In genomic region chr4:4914059-4914820, GRCh38 we compare ENCODE assay signal across 19 cellular contexts. TPM values are rescaled to one million over a fixed set of nuclear protein-coding genes. Genes with fewer than 3 reads are reported as not detected.
DNase-seq lines count a peak whose midpoint lies in the region; ATAC-seq and TF ChIP-seq lines count a peak whose summit lies in the region.
"Had no signal": no experiment of that assay in that cellular context is flagged by ENCODE, and none has a peak within 500 bp of the region (broad histone marks: within the 10 kb centered on the region; RNA-seq: fewer than 3 reads in every experiment).

No MANE protein-coding gene starts in this region.

- H3K27me3 ChIP-seq in MG63 = no peaks in the 10 kb centered on the region
- H3K27me3 ChIP-seq in effector memory CD4-positive, alpha-beta T cell (replicated peaks; ENCODE audit: control insufficient read depth, insufficient read depth, low read length, poor library complexity, severe bottlenecking) = no peaks in the 10 kb centered on the region
- H3K27me3 ChIP-seq: BLaER1, Peyer's patch had no signal

- H3K4me1 ChIP-seq in effector memory CD4-positive, alpha-beta T cell (ENCODE audit: control insufficient read depth, insufficient read depth, low read length, poor library complexity, severe bottlenecking) = no peaks in the 10 kb centered on the region
- H3K4me1 ChIP-seq: Peyer's patch had no signal

- H3K4me3 Mint-ChIP-seq in endothelial cell (ENCODE audit: unreplicated experiment) = no peak overlapping the region
- H3K4me3 Mint-ChIP-seq: stimulated activated memory B cell treated with anti-CD40 and anti-IgM and Interleukin-4, amounts not matched to agents 10 μg/mL and 1 μg/mL and 100 μg/mL, for 72 hours; T-cell had no signal

- no peaks in the 10 kb centered on the region for H3K9me3 ChIP-seq in MG63
- H3K9me3 ChIP-seq in effector memory CD4-positive, alpha-beta T cell (ENCODE audit: control insufficient read depth, low read length) = no peaks in the 10 kb centered on the region
- H3K9me3 ChIP-seq: Peyer's patch had no signal

- H3K4me3 ChIP-seq in MG63 (no peak overlapping the region), epithelial cell of esophagus (ENCODE audit: low read length) (no peak overlapping the region)
- no peak overlapping the region for H3K4me3 ChIP-seq in effector memory CD4-positive, alpha-beta T cell (ENCODE audit: insufficient read depth, low read depth, low read length, poor library complexity, severe bottlenecking)
- H3K4me3 ChIP-seq: BLaER1, dorsolateral prefrontal cortex, Peyer's patch, skin epidermis had no signal

- H3K27me3 Mint-ChIP-seq in endothelial cell (ENCODE audit: unreplicated experiment) = peaks cover 1% of the 10 kb centered on the region

- ATAC-seq in HG03460 (IDR thresholded peaks at IDR 0.05; ENCODE audit: unreplicated experiment) = no peak
- ATAC-seq: stimulated activated memory B cell treated with anti-CD40 and anti-IgM and Interleukin-4, amounts not matched to agents 10 μg/mL and 1 μg/mL and 100 μg/mL, for 72 hours; T-cell had no signal

- H3K36me3 ChIP-seq in MG63 = no peaks in the 10 kb centered on the region
- no peaks in the 10 kb centered on the region for H3K36me3 ChIP-seq in effector memory CD4-positive, alpha-beta T cell (ENCODE audit: control insufficient read depth, insufficient read depth, low read length)
- H3K36me3 ChIP-seq: BLaER1, Peyer's patch had no signal

- H3K27ac Mint-ChIP-seq in endothelial cell (ENCODE audit: unreplicated experiment) = no peak overlapping the region
- H3K27ac Mint-ChIP-seq: stimulated activated memory B cell treated with anti-CD40 and anti-IgM and Interleukin-4, amounts not matched to agents 10 μg/mL and 1 μg/mL and 100 μg/mL, for 72 hours; T-cell had no signal

- no peak overlapping the region for H3K27ac ChIP-seq in effector memory CD4-positive, alpha-beta T cell (ENCODE audit: insufficient read depth, low read length, poor library complexity, severe bottlenecking)
- H3K27ac ChIP-seq: BLaER1, dorsolateral prefrontal cortex, Peyer's patch had no signal

- no peaks in the 10 kb centered on the region for H3K4me1 Mint-ChIP-seq in endothelial cell (ENCODE audit: unreplicated experiment)
- H3K4me1 Mint-ChIP-seq: stimulated activated memory B cell treated with anti-CD40 and anti-IgM and Interleukin-4, amounts not matched to agents 10 μg/mL and 1 μg/mL and 100 μg/mL, for 72 hours; T-cell had no signal

- H3K9me3 Mint-ChIP-seq in endothelial cell (ENCODE audit: unreplicated experiment) = no peaks in the 10 kb centered on the region

- no peak for TF ChIP-seq CTCF in epithelial cell of esophagus (IDR thresholded peaks at IDR 0.05; ENCODE audit: insufficient read depth, low read depth, low read length, missing control alignments)
- no peak for TF ChIP-seq CTCF in endothelial cell (IDR thresholded peaks at IDR 0.05; ENCODE audit: unreplicated experiment)

- DNase-seq in EH (ENCODE audit: low read depth) (peak; percentile 23), MG63 (peak; percentile 82), epithelial cell of esophagus (ENCODE audit: low read depth) (peak; percentile 47), renal cortical epithelial cell (ENCODE audit: low read depth) (peak; percentile 63), mucosa of gallbladder (ENCODE audit: low spot score) (no peak), endothelial cell (ENCODE audit: low spot score) (no peak)
- DNase-seq in effector memory CD4-positive, alpha-beta T cell = no peak
- DNase-seq: activated CD4-positive, CD25-positive, alpha-beta regulatory T cell; activated gamma-delta T cell treated with Interleukin-2 at 50 U/mL for 16 hours; DMS79 treated with DMSO at 0.1 percent for 48 hours; dorsolateral prefrontal cortex; NCI-H1694 treated with DMSO at 0.1 percent for 48 hours; NCI-H69; Peyer's patch; T-cell had no signal

- H3K36me3 Mint-ChIP-seq in endothelial cell (ENCODE audit: low read depth, unreplicated experiment) = peaks cover 3% of the 10 kb centered on the region
- H3K36me3 Mint-ChIP-seq: stimulated activated memory B cell treated with anti-CD40 and anti-IgM and Interleukin-4, amounts not matched to agents 10 μg/mL and 1 μg/mL and 100 μg/mL, for 72 hours; T-cell had no signal

RNA-seq across cellular contexts. Expression of gene MSX1, which starts 54.8 kb away (rescaled TPM):
- total RNA-seq in MG63 (2014; rRNA removed; shearing (Covaris generic); ENCODE audit: low replicate concordance) = 7.8 and 12.0 TPM in 2 replicates
- 0.15 and 0.69 TPM in 2 replicates for total RNA-seq in renal cortical epithelial cell
- total RNA-seq in mucosa of gallbladder = 1.2 TPM
- total RNA-seq in endothelial cell (ENCODE audit: unreplicated experiment) = 17.4 TPM
- total RNA-seq: Peyer's patch, T-cell had no signal

Comparison
In these comparisons a context has a peak if more than half of its experiments do, and no peak if none do; other contexts are left out.
1. DNase-seq: peak in EH (single experiment), MG63 (single experiment), epithelial cell of esophagus (single experiment) and renal cortical epithelial cell (single experiment); none in mucosa of gallbladder (single experiment), effector memory CD4-positive, alpha-beta T cell (0 of 3) and endothelial cell (single experiment).